14 cellular contexts compared by ENCODE assay signal in genomic region chr4:156581693-156582092, GRCh38.
A peak's percentile ranks its signal among the peaks of the same experiment; 100 is the strongest.
DNase-seq lines count a peak whose midpoint lies in the region; ATAC-seq and TF ChIP-seq lines count a peak whose summit lies in the region.
"Had no signal": no experiment of that assay in that cellular context is flagged by ENCODE, and none has a peak within 500 bp of the region (broad histone marks: within the 10 kb centered on the region; RNA-seq: fewer than 3 reads in every experiment).

No MANE protein-coding gene starts in this region.

- H3K27me3 ChIP-seq in mammary epithelial cell (ENCODE audit: insufficient read depth, low read length), result no peaks in the 10 kb centered on the region
- H3K27me3 ChIP-seq in parathyroid adenoma (ENCODE audit: control insufficient read depth, insufficient read depth, low read length), result no peaks in the 10 kb centered on the region
- H3K27me3 ChIP-seq: left lung had no signal

- no peaks in the 10 kb centered on the region for H3K9me3 ChIP-seq in mammary epithelial cell (replicated peaks; ENCODE audit: insufficient read depth, low read length)
- H3K9me3 ChIP-seq in parathyroid adenoma (ENCODE audit: control insufficient read depth, low read length), result no peaks in the 10 kb centered on the region
- H3K9me3 ChIP-seq: left lung had no signal

- intact Hi-C loops in mammary epithelial cell (cut with micrococcal nuclease), result loop anchor here (5.0 kb wide), 1 partner anchor 104 kb away; no protein-coding TSS in a partner anchor

- H3K4me2 ChIP-seq in mammary epithelial cell (ENCODE audit: insufficient read depth, low read depth, low read length), result peak overlapping the region; percentile 78
- H3K4me2 ChIP-seq in parathyroid adenoma (ENCODE audit: low read length), result peak overlapping the region; percentile 59

- in situ Hi-C loops in mammary epithelial cell (cut with MboI; ENCODE audit: low sequenced_read_pairs in 2 of 2), result no loop called here

- H3K36me3 ChIP-seq in mammary epithelial cell (ENCODE audit: insufficient read depth, low read length) (no peaks in the 10 kb centered on the region), parathyroid adenoma (ENCODE audit: control insufficient read depth, insufficient read depth, low read length) (no peaks in the 10 kb centered on the region)
- H3K36me3 ChIP-seq: left lung had no signal

- 4% methylated on average over 2 of the region's 2 CpGs for WGBS in mammary epithelial cell (ENCODE audit: low coverage, missing lambda C conversion rate)

- no peaks in the 10 kb centered on the region for H3K79me2 ChIP-seq in mammary epithelial cell (ENCODE audit: insufficient read depth, low read length)
- H3K79me2 ChIP-seq in parathyroid adenoma, result no peaks in the 10 kb centered on the region

- H3K9ac ChIP-seq in mammary epithelial cell (ENCODE audit: insufficient read depth, low read length) (peak overlapping the region; percentile 28), parathyroid adenoma (no peak overlapping the region)

- H2AFZ ChIP-seq in mammary epithelial cell (ENCODE audit: low read depth, low read length) (peak overlapping the region; percentile 65), parathyroid adenoma (no peak overlapping the region)

- H3K27ac ChIP-seq in mammary epithelial cell (ENCODE audit: insufficient read depth, low read depth, low read length) (no peak overlapping the region), parathyroid adenoma (no peak overlapping the region)
- H3K27ac ChIP-seq: left lung had no signal

- DNase-seq in EH (ENCODE audit: low read depth) (peak; percentile 34), NCI-H2029 treated with DMSO at 0.1 percent for 48 hours (lab: John Stamatoyannopoulos, UW) (peak; percentile 29), mammary epithelial cell (no peak), UCSD-AML1 (lab: John Stamatoyannopoulos, UW; ENCODE audit: unreplicated experiment) (no peak), MV-4-11 (lab: John Stamatoyannopoulos, UW) (no peak)
- DNase-seq: hypothalamus; left lung; naive thymus-derived CD4-positive, alpha-beta T cell; NCI-H2081 treated with DMSO at 0.1 percent for 48 hours; retina; stimulated activated CD4-positive, alpha-beta T cell treated with anti-CD3 and anti-CD28 coated beads, Interleukin-4, amount 100 ng/mL, for 24 hours had no signal

- H3K4me1 ChIP-seq in mammary epithelial cell (ENCODE audit: insufficient read depth, low read length) (peaks cover 9% of the 10 kb centered on the region), parathyroid adenoma (no peaks in the 10 kb centered on the region)
- H3K4me1 ChIP-seq: left lung had no signal

- no peak for ATAC-seq in HG03097 (IDR thresholded peaks at IDR 0.05; ENCODE audit: low FRiP score, unreplicated experiment)
- no peak for ATAC-seq in GM18498 (IDR thresholded peaks at IDR 0.05; ENCODE audit: unreplicated experiment)
- ATAC-seq: left lung; naive thymus-derived CD4-positive, alpha-beta T cell had no signal

- dilution Hi-C loops in mammary epithelial cell (cut with HindIII; ENCODE audit: low sequenced_read_pairs), result no loop called here

- peak overlapping the region in 2 of 3 experiments; percentile 31 to 37 for H3K4me3 ChIP-seq in mammary epithelial cell (replicated peaks in 1 of 3; ENCODE audit: insufficient read depth in 1 of 3, low read depth in 2 of 3, low read length in 3 of 3)
- no peak overlapping the region for H3K4me3 ChIP-seq in parathyroid adenoma (ENCODE audit: low read depth, low read length)
- H3K4me3 ChIP-seq: left lung had no signal

- CTCF ChIA-PET in mammary epithelial cell (lab: Charles Lee; ENCODE audit: low non-redundant PET), result no interaction called here

- BruUV-seq in mammary epithelial cell (replicated peaks; lab: Mats Ljungman, UMichigan), result no TSS peak

- TF ChIP-seq CTCF in mammary epithelial cell (conservative IDR thresholded peaks at IDR 0.05 in 1 of 2, IDR thresholded peaks at IDR 0.05 in 1 of 2; ENCODE audit: extremely low read depth in 1 of 2, insufficient read depth in 1 of 2, low read depth in 1 of 2, low read length in 2 of 2) (no peak), parathyroid adenoma (IDR thresholded peaks at IDR 0.05) (no peak)

- no peaks in the 10 kb centered on the region for H4K20me1 ChIP-seq in mammary epithelial cell (ENCODE audit: insufficient read depth, low read length)

Comparison
In these comparisons a context has a peak if more than half of its experiments do, and no peak if none do; other contexts are left out.
1. DNase-seq: peak in EH (single experiment) and NCI-H2029 treated with DMSO at 0.1 percent for 48 hours (single experiment); none in mammary epithelial cell (single experiment), UCSD-AML1 (single experiment) and MV-4-11 (single experiment).